10 cellular contexts compared by ENCODE assay signal in genomic region chr5:163649522-163649921, GRCh38.
A peak's percentile ranks its signal among the peaks of the same experiment; 100 is the strongest.
DNase-seq lines count a peak whose midpoint lies in the region; ATAC-seq and TF ChIP-seq lines count a peak whose summit lies in the region.
"Had no signal": no experiment of that assay in that cellular context is flagged by ENCODE, and none has a peak within 500 bp of the region (broad histone marks: within the 10 kb centered on the region; RNA-seq: fewer than 3 reads in every experiment).

No MANE protein-coding gene starts in this region.

- H3K4me1 Mint-ChIP-seq in mesothelial cell of epicardium, result no peaks in the 10 kb centered on the region

- no peak overlapping the region for H2BK5ac ChIP-seq in IMR-90 (ENCODE audit: low read depth, low read length, poor library complexity, severe bottlenecking)

- no peak overlapping the region for H4K8ac ChIP-seq in IMR-90 (ENCODE audit: low read depth in 2 of 2, low read length in 2 of 2)

- H3K23ac ChIP-seq in IMR-90 (ENCODE audit: low read depth, low read length), result no peak overlapping the region

- ATAC-seq in IMR-90 (ENCODE audit: low read depth) (no peak), GM18907 (IDR thresholded peaks at IDR 0.05; ENCODE audit: unreplicated experiment) (no peak)
- ATAC-seq: psoas muscle had no signal

- TF ChIP-seq POLR2A in IMR-90 (IDR thresholded peaks at IDR 0.05; ENCODE audit: low read depth, low read length), result no peak

- H3K4ac ChIP-seq in IMR-90 (ENCODE audit: low read depth, low read length), result no peak overlapping the region

- H3K79me1 ChIP-seq in IMR-90 (ENCODE audit: low read depth in 1 of 2, low read length in 2 of 2), result no peaks in the 10 kb centered on the region

- no peak overlapping the region for H3K27ac ChIP-seq in IMR-90 (ENCODE audit: insufficient read depth, low read length)
- no peak overlapping the region for H3K27ac ChIP-seq in fibroblast of lung (ENCODE audit: insufficient read depth, low read length)
- H3K27ac ChIP-seq: psoas muscle had no signal

- no peak overlapping the region for H2BK20ac ChIP-seq in IMR-90 (ENCODE audit: low read depth, low read length)

- intact Hi-C loops in IMR-90 (cut with micrococcal nuclease), result no loop called here

- peaks cover 1% of the 10 kb centered on the region; the same call in 1 of the 2 replicates for H3K4me1 ChIP-seq in IMR-90 (ENCODE audit: control insufficient read depth, insufficient read depth, low read length)
- H3K4me1 ChIP-seq in fibroblast of lung (ENCODE audit: control insufficient read depth, extremely low read depth, insufficient read depth, low read length), result peaks cover 3% of the 10 kb centered on the region
- H3K4me1 ChIP-seq: psoas muscle had no signal

- peaks cover 10% of the 10 kb centered on the region for H3K36me3 Mint-ChIP-seq in mesothelial cell of epicardium

- dilution Hi-C loops in IMR-90 (cut with HindIII; ENCODE audit: low sequenced_read_pairs, unreplicated experiment), result no loop called here

- H3K27me3 ChIP-seq in IMR-90 (ENCODE audit: control insufficient read depth, insufficient read depth, low read length) (no peaks in the 10 kb centered on the region), fibroblast of lung (ENCODE audit: control insufficient read depth, insufficient read depth, low read length) (no peaks in the 10 kb centered on the region)

- in situ Hi-C loops in IMR-90 (cut with MboI; ENCODE audit: low sequenced_read_pairs), result no loop called here

- no peak for TF ChIP-seq CTCF in IMR-90 (conservative IDR thresholded peaks at IDR 0.05; ENCODE audit: low read depth, low read length)
- no peak for TF ChIP-seq CTCF in fibroblast of lung (conservative IDR thresholded peaks at IDR 0.05 in 1 of 2, IDR thresholded peaks at IDR 0.05 in 1 of 2; ENCODE audit: low read depth in 1 of 2, low read length in 2 of 2)
- no peak for TF ChIP-seq CTCF in mesothelial cell of epicardium (IDR thresholded peaks at IDR 0.05; ENCODE audit: unreplicated experiment)

- H3K9me1 ChIP-seq in IMR-90 (ENCODE audit: insufficient read depth, low read length), result no peaks in the 10 kb centered on the region

- H2AK5ac ChIP-seq in IMR-90 (ENCODE audit: low read depth, low read length), result no peak overlapping the region

- no peak overlapping the region for H4K5ac ChIP-seq in IMR-90 (ENCODE audit: low read depth, low read length)

- no peak overlapping the region for H2AK9ac ChIP-seq in IMR-90 (replicated peaks; ENCODE audit: low read depth, low read length, poor library complexity)

- TF ChIP-seq RAD21 in IMR-90 (IDR thresholded peaks at IDR 0.05; ENCODE audit: low read length), result no peak

- H2BK120ac ChIP-seq in IMR-90 (ENCODE audit: low read depth, low read length), result 0 out of 2 replicates have a peak overlapping the region, but pooled peaks have one; percentile 76

- CTCF ChIA-PET in IMR-90 (lab: Yijun Ruan, JAX), result no interaction called here

- POLR2A ChIA-PET in IMR-90 (lab: Charles Lee; ENCODE audit: unreplicated experiment), result interaction anchor here (0.6 kb wide), 1 partner anchor 30 kb away, joined by 4 read pairs; no protein-coding TSS in a partner anchor

- peaks cover 3% of the 10 kb centered on the region; the same call in 1 of the 2 replicates for H3K9me3 ChIP-seq in IMR-90 (ENCODE audit: control insufficient read depth, insufficient read depth, low read length)
- no peaks in the 10 kb centered on the region for H3K9me3 ChIP-seq in fibroblast of lung (ENCODE audit: control insufficient read depth, insufficient read depth, low read depth, low read length)

- H3K9ac ChIP-seq in IMR-90 (ENCODE audit: low read depth, low read length) (no peak overlapping the region), fibroblast of lung (ENCODE audit: insufficient read depth, low read length) (no peak overlapping the region)

- no peak overlapping the region for H3K27ac Mint-ChIP-seq in mesothelial cell of epicardium

- WGBS in IMR-90 (ENCODE audit: extremely low coverage in 2 of 2, insufficient read length in 1 of 2), 2 experiments, result no CpG with 5 or more reads among the region's 2 CpGs

- DNase-seq in IMR-90, result peak; percentile 62
- DNase-seq in RPMI7951 (ENCODE audit: low read depth), result peak; percentile 75
- peak; percentile 50 to 90 for DNase-seq in fibroblast of lung (ENCODE audit: low read depth in 2 of 2)
- peak; percentile 24 for DNase-seq in smooth muscle cell of the brain vasculature (ENCODE audit: low read depth, low spot score)
- no peak for DNase-seq in mesothelial cell of epicardium (ENCODE audit: low spot score in 2 of 2, unreplicated experiment in 2 of 2)
- DNase-seq in ecto neural progenitor cell (ENCODE audit: low spot score), result no peak
- DNase-seq: activated effector memory CD4-positive, alpha-beta T cell treated with Interleukin-2 at 50 U/mL for 16 hours; NCI-H774; psoas muscle had no signal

- no peak overlapping the region for H2AFZ ChIP-seq in IMR-90 (replicated peaks; ENCODE audit: low read length, poor library complexity)
- H2AFZ ChIP-seq in fibroblast of lung (ENCODE audit: low read length), result no peak overlapping the region

- H3K79me2 ChIP-seq in fibroblast of lung (ENCODE audit: control insufficient read depth, insufficient read depth, low read length), result no peaks in the 10 kb centered on the region

- no peak overlapping the region for H4K91ac ChIP-seq in IMR-90 (ENCODE audit: insufficient read depth, low read depth, low read length)

- H3K9me3 Mint-ChIP-seq in mesothelial cell of epicardium, result peaks cover 22% of the 10 kb centered on the region

- H3K4me3 ChIP-seq in IMR-90 (ENCODE audit: insufficient read depth, low read depth, low read length), result no peak overlapping the region
- H3K4me3 ChIP-seq in fibroblast of lung (replicated peaks in 1 of 4; ENCODE audit: control extremely low read depth in 1 of 4, insufficient read depth in 1 of 4, low read depth in 3 of 4, low read length in 4 of 4), result no peak overlapping the region
- H3K4me3 ChIP-seq: psoas muscle had no signal

- H3K36me3 ChIP-seq in IMR-90 (ENCODE audit: control insufficient read depth, insufficient read depth, low read length) (no peaks in the 10 kb centered on the region), fibroblast of lung (ENCODE audit: control insufficient read depth, insufficient read depth, low read length) (no peaks in the 10 kb centered on the region)

- no peak overlapping the region for H3K14ac ChIP-seq in IMR-90 (replicated peaks; ENCODE audit: low read depth, low read length)

- H4K20me1 ChIP-seq in IMR-90 (ENCODE audit: insufficient read depth, low read length) (no peaks in the 10 kb centered on the region), fibroblast of lung (ENCODE audit: control insufficient read depth, extremely low read depth, insufficient read depth, low read length) (no peaks in the 10 kb centered on the region)

- no peak overlapping the region for H3K4me2 ChIP-seq in IMR-90 (ENCODE audit: low read depth, low read length)
- H3K4me2 ChIP-seq in fibroblast of lung (ENCODE audit: extremely low read depth, insufficient read depth, low read length), result no peak overlapping the region

- no peak overlapping the region for H3K56ac ChIP-seq in IMR-90 (ENCODE audit: extremely low read depth, insufficient read depth, low read length)

- H3K27me3 Mint-ChIP-seq in mesothelial cell of epicardium (ENCODE audit: low read depth), result no peaks in the 10 kb centered on the region

- no peak overlapping the region for H3K4me3 Mint-ChIP-seq in mesothelial cell of epicardium

- no peak overlapping the region for H2BK15ac ChIP-seq in IMR-90 (ENCODE audit: low read depth, low read length)

- no peak overlapping the region for H3K18ac ChIP-seq in IMR-90 (ENCODE audit: low read depth, low read length)

- no TSS peak for BruUV-seq in IMR-90 (replicated peaks; lab: Mats Ljungman, UMichigan)

TF ChIP-seq in IMR-90, 13 proteins besides CTCF, POLR2A, EP300 and RAD21:
- TF ChIP-seq CEBPB (IDR thresholded peaks at IDR 0.05; ENCODE audit: low read depth, low read length), result peak; percentile 56; the same call in 1 of the 2 replicates
- TF ChIP-seq BHLHE40 (IDR thresholded peaks at IDR 0.05; ENCODE audit: low read depth, low read length), result no peak
- TF ChIP-seq ELK1 (IDR thresholded peaks at IDR 0.05; ENCODE audit: borderline replicate concordance, low read depth, low read length), result no peak
- no peak for TF ChIP-seq NFE2L2 (IDR thresholded peaks at IDR 0.05; ENCODE audit: low read depth, low read length)
- TF ChIP-seq RFX5 (IDR thresholded peaks at IDR 0.05; ENCODE audit: low read depth, low read length), result no peak
- no peak for TF ChIP-seq MXI1 (IDR thresholded peaks at IDR 0.05; ENCODE audit: borderline replicate concordance, low read depth, low read length)
- no peak for TF ChIP-seq MAZ (IDR thresholded peaks at IDR 0.05; ENCODE audit: borderline replicate concordance, low read depth, low read length)
- no peak for TF ChIP-seq FOS (IDR thresholded peaks at IDR 0.05; ENCODE audit: low read depth, low read length)

Comparison
In these comparisons a context has a peak if more than half of its experiments do, and no peak if none do; other contexts are left out.
1. DNase-seq: peak in IMR-90 (single experiment), RPMI7951 (single experiment), fibroblast of lung (2 of 2) and smooth muscle cell of the brain vasculature (single experiment); none in mesothelial cell of epicardium (0 of 2) and ecto neural progenitor cell (single experiment).